In genomic region chr19:40461669-40462221, GRCh38 we compare ENCODE assay signal across 1 cellular context.
TF ChIP-seq lines count a peak whose summit lies in the region.

No MANE protein-coding gene starts in this region.

TF ChIP-seq in HepG2, 621 proteins besides CTCF, POLR2A, EP300 and RAD21 (continued from another document and continues in another):
- TF ChIP-seq, protein P1, sequence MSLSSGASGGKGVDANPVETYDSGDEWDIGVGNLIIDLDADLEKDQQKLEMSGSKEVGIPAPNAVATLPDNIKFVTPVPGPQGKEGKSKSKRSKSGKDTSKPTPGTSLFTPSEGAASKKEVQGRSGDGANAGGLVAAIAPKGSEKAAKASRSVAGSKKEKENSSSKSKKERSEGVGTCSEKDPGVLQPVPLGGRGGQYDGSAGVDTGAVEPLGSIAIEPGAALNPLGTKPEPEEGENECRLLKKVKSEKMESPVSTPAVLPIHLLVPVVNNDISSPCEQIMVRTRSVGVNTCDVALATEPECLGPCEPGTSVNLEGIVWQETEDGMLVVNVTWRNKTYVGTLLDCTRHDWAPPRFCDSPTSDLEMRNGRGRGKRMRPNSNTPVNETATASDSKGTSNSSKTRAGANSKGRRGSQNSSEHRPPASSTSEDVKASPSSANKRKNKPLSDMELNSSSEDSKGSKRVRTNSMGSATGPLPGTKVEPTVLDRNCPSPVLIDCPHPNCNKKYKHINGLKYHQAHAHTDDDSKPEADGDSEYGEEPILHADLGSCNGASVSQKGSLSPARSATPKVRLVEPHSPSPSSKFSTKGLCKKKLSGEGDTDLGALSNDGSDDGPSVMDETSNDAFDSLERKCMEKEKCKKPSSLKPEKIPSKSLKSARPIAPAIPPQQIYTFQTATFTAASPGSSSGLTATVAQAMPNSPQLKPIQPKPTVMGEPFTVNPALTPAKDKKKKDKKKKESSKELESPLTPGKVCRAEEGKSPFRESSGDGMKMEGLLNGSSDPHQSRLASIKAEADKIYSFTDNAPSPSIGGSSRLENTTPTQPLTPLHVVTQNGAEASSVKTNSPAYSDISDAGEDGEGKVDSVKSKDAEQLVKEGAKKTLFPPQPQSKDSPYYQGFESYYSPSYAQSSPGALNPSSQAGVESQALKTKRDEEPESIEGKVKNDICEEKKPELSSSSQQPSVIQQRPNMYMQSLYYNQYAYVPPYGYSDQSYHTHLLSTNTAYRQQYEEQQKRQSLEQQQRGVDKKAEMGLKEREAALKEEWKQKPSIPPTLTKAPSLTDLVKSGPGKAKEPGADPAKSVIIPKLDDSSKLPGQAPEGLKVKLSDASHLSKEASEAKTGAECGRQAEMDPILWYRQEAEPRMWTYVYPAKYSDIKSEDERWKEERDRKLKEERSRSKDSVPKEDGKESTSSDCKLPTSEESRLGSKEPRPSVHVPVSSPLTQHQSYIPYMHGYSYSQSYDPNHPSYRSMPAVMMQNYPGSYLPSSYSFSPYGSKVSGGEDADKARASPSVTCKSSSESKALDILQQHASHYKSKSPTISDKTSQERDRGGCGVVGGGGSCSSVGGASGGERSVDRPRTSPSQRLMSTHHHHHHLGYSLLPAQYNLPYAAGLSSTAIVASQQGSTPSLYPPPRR (CRISPR knock-in tag; IDR thresholded peaks at IDR 0.05; ENCODE audit: borderline replicate concordance): peak; percentile 28; the same call in 1 of the 2 replicates
- TF ChIP-seq THAP9 (CRISPR knock-in tag; IDR thresholded peaks at IDR 0.05; ENCODE audit: borderline replicate concordance): no peak; the same call in 1 of the 2 replicates
- no peak for TF ChIP-seq FOXA1 (IDR thresholded peaks at IDR 0.05)
- TF ChIP-seq FOXA1 (CRISPR knock-in tag; IDR thresholded peaks at IDR 0.05): 0 out of 2 replicates have a peak, but pooled peaks have one; percentile 40
- TF ChIP-seq ZBTB8A (CRISPR knock-in tag; IDR thresholded peaks at IDR 0.05; ENCODE audit: borderline replicate concordance, low read depth): no peak
- 0 out of 2 replicates have a peak, but pooled peaks have one; percentile 14 for TF ChIP-seq PHF8 (CRISPR knock-in tag; IDR thresholded peaks at IDR 0.05)
- TF ChIP-seq ASH2L (IDR thresholded peaks at IDR 0.05; ENCODE audit: insufficient read length, low read depth, low read length): no peak
- TF ChIP-seq ZNF563 (CRISPR knock-in tag; IDR thresholded peaks at IDR 0.05): peak; percentile 66; the same call in 1 of the 2 replicates
- no peak for TF ChIP-seq KAT2B (IDR thresholded peaks at IDR 0.05; ENCODE audit: borderline replicate concordance, low read depth, low read length)
- TF ChIP-seq MTF2 (CRISPR knock-in tag; IDR thresholded peaks at IDR 0.05; ENCODE audit: borderline replicate concordance): no peak
- no peak for TF ChIP-seq CHD2 (IDR thresholded peaks at IDR 0.05; ENCODE audit: low read depth, low read length)
- TF ChIP-seq, protein P2, sequence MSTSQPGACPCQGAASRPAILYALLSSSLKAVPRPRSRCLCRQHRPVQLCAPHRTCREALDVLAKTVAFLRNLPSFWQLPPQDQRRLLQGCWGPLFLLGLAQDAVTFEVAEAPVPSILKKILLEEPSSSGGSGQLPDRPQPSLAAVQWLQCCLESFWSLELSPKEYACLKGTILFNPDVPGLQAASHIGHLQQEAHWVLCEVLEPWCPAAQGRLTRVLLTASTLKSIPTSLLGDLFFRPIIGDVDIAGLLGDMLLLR (CRISPR knock-in tag; IDR thresholded peaks at IDR 0.05): no peak
- TF ChIP-seq ZBTB21 (CRISPR knock-in tag; IDR thresholded peaks at IDR 0.05): no peak
- TF ChIP-seq, protein P3, sequence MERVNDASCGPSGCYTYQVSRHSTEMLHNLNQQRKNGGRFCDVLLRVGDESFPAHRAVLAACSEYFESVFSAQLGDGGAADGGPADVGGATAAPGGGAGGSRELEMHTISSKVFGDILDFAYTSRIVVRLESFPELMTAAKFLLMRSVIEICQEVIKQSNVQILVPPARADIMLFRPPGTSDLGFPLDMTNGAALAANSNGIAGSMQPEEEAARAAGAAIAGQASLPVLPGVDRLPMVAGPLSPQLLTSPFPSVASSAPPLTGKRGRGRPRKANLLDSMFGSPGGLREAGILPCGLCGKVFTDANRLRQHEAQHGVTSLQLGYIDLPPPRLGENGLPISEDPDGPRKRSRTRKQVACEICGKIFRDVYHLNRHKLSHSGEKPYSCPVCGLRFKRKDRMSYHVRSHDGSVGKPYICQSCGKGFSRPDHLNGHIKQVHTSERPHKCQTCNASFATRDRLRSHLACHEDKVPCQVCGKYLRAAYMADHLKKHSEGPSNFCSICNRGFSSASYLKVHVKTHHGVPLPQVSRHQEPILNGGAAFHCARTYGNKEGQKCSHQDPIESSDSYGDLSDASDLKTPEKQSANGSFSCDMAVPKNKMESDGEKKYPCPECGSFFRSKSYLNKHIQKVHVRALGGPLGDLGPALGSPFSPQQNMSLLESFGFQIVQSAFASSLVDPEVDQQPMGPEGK (CRISPR knock-in tag; IDR thresholded peaks at IDR 0.05): 0 out of 2 replicates have a peak, but pooled peaks have one; percentile 18
- TF ChIP-seq ZNF12 (CRISPR knock-in tag; IDR thresholded peaks at IDR 0.05): no peak
- no peak for TF ChIP-seq DNMT1 (CRISPR knock-in tag; IDR thresholded peaks at IDR 0.05)
- TF ChIP-seq, protein P4, sequence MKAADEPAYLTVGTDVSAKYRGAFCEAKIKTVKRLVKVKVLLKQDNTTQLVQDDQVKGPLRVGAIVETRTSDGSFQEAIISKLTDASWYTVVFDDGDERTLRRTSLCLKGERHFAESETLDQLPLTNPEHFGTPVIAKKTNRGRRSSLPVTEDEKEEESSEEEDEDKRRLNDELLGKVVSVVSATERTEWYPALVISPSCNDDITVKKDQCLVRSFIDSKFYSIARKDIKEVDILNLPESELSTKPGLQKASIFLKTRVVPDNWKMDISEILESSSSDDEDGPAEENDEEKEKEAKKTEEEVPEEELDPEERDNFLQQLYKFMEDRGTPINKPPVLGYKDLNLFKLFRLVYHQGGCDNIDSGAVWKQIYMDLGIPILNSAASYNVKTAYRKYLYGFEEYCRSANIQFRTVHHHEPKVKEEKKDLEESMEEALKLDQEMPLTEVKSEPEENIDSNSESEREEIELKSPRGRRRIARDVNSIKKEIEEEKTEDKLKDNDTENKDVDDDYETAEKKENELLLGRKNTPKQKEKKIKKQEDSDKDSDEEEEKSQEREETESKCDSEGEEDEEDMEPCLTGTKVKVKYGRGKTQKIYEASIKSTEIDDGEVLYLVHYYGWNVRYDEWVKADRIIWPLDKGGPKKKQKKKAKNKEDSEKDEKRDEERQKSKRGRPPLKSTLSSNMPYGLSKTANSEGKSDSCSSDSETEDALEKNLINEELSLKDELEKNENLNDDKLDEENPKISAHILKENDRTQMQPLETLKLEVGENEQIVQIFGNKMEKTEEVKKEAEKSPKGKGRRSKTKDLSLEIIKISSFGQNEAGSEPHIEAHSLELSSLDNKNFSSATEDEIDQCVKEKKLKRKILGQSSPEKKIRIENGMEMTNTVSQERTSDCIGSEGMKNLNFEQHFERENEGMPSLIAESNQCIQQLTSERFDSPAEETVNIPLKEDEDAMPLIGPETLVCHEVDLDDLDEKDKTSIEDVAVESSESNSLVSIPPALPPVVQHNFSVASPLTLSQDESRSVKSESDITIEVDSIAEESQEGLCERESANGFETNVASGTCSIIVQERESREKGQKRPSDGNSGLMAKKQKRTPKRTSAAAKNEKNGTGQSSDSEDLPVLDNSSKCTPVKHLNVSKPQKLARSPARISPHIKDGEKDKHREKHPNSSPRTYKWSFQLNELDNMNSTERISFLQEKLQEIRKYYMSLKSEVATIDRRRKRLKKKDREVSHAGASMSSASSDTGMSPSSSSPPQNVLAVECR (CRISPR knock-in tag; IDR thresholded peaks at IDR 0.05; ENCODE audit: borderline replicate concordance): peak; percentile 48; the same call in 1 of the 2 replicates
- TF ChIP-seq ZNF329 (CRISPR knock-in tag; IDR thresholded peaks at IDR 0.05; ENCODE audit: low read depth): no peak
- TF ChIP-seq ZNF841 (CRISPR knock-in tag; IDR thresholded peaks at IDR 0.05; ENCODE audit: borderline replicate concordance): no peak
- TF ChIP-seq, protein P5, sequence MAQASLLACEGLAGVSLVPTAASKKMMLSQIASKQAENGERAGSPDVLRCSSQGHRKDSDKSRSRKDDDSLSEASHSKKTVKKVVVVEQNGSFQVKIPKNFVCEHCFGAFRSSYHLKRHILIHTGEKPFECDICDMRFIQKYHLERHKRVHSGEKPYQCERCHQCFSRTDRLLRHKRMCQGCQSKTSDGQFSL (CRISPR knock-in tag; IDR thresholded peaks at IDR 0.05): no peak
- no peak for TF ChIP-seq ZNF713 (CRISPR knock-in tag; IDR thresholded peaks at IDR 0.05)
- no peak for TF ChIP-seq MTA1 (CRISPR knock-in tag; IDR thresholded peaks at IDR 0.05; ENCODE audit: borderline replicate concordance)
- no peak for TF ChIP-seq RFX1 (IDR thresholded peaks at IDR 0.05)
- no peak for TF ChIP-seq MED13 (CRISPR knock-in tag; IDR thresholded peaks at IDR 0.05)
- TF ChIP-seq SALL2 (CRISPR knock-in tag; IDR thresholded peaks at IDR 0.05): no peak
- no peak for TF ChIP-seq EHMT2 (IDR thresholded peaks at IDR 0.05; ENCODE audit: borderline replicate concordance, low read depth, low read length)
- no peak for TF ChIP-seq EED (CRISPR knock-in tag; IDR thresholded peaks at IDR 0.05)
- TF ChIP-seq, protein P6, sequence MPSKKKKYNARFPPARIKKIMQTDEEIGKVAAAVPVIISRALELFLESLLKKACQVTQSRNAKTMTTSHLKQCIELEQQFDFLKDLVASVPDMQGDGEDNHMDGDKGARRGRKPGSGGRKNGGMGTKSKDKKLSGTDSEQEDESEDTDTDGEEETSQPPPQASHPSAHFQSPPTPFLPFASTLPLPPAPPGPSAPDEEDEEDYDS (CRISPR knock-in tag; IDR thresholded peaks at IDR 0.05): no peak
- TF ChIP-seq ZNF616 (CRISPR knock-in tag; IDR thresholded peaks at IDR 0.05; ENCODE audit: low read depth): no peak
- no peak for TF ChIP-seq TOPORS (CRISPR knock-in tag; IDR thresholded peaks at IDR 0.05)
- no peak for TF ChIP-seq ZNF737 (CRISPR knock-in tag; IDR thresholded peaks at IDR 0.05; ENCODE audit: borderline replicate concordance)
- TF ChIP-seq ATF1 (CRISPR knock-in tag; IDR thresholded peaks at IDR 0.05): no peak
- no peak for TF ChIP-seq KDM5A (IDR thresholded peaks at IDR 0.05; ENCODE audit: borderline replicate concordance, low read length)
- 0 out of 2 replicates have a peak, but pooled peaks have one; percentile 18 for TF ChIP-seq NFYC (CRISPR knock-in tag; IDR thresholded peaks at IDR 0.05)
- peak; percentile 41; the same call in 1 of the 2 replicates for TF ChIP-seq TARDBP (CRISPR knock-in tag; IDR thresholded peaks at IDR 0.05)
- no peak for TF ChIP-seq REXO4 (CRISPR knock-in tag; IDR thresholded peaks at IDR 0.05; ENCODE audit: borderline replicate concordance)
- no peak for TF ChIP-seq RAD51 (IDR thresholded peaks at IDR 0.05; ENCODE audit: borderline replicate concordance)
- TF ChIP-seq, protein P7, sequence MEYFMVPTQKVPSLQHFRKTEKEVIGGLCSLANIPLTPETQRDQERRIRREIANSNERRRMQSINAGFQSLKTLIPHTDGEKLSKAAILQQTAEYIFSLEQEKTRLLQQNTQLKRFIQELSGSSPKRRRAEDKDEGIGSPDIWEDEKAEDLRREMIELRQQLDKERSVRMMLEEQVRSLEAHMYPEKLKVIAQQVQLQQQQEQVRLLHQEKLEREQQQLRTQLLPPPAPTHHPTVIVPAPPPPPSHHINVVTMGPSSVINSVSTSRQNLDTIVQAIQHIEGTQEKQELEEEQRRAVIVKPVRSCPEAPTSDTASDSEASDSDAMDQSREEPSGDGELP (IDR thresholded peaks at IDR 0.05; ENCODE audit: borderline replicate concordance, low read depth): peak; percentile 83
- no peak for TF ChIP-seq POLR2G (IDR thresholded peaks at IDR 0.05; ENCODE audit: low read depth, low read length)
- TF ChIP-seq ZSCAN29 (CRISPR knock-in tag; conservative IDR thresholded peaks at IDR 0.05): 0 out of 2 replicates have a peak, but pooled peaks have one; percentile 47
- TF ChIP-seq, protein P8, sequence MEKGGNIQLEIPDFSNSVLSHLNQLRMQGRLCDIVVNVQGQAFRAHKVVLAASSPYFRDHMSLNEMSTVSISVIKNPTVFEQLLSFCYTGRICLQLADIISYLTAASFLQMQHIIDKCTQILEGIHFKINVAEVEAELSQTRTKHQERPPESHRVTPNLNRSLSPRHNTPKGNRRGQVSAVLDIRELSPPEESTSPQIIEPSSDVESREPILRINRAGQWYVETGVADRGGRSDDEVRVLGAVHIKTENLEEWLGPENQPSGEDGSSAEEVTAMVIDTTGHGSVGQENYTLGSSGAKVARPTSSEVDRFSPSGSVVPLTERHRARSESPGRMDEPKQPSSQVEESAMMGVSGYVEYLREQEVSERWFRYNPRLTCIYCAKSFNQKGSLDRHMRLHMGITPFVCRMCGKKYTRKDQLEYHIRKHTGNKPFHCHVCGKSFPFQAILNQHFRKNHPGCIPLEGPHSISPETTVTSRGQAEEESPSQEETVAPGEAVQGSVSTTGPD (CRISPR knock-in tag; IDR thresholded peaks at IDR 0.05): no peak
